ENCODE assay signal across 1 cellular context in the genomic region with DNA sequence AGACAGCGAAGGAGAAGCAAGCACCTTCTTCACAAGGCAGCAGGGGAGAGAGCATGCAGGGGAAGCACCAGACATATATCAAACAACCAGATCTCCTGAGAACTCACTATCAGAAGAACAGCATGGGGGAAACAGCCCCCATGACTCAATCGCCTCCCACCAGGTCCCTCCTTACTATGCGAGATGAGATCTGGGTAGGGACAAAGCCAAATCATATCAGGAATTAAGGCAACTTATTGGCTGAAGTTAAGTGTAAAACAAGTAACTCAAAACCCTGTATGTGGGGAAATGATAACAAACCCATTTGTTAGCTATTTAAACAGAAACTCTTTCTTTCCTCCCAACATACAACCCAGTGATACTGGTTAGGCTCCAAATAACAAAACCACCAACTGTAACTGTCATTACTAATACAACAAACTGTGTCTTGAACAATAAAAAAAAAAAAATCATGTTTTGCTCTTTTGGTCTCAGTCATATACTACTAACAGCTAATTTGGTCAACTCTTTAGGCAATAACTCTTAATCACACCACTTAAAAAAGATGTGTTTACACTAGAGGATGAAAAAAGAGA.
A peak's percentile ranks its signal among the peaks of the same experiment; 100 is the strongest.
TF ChIP-seq lines count a peak whose summit lies in the region.

No MANE protein-coding gene starts in this region.

TF ChIP-seq in K562, 482 proteins besides CTCF, POLR2A, EP300 and RAD21 (continued from another document and continues in another):
- TF ChIP-seq CHAMP1 (IDR thresholded peaks at IDR 0.05) (peak; percentile 77), MAFK (IDR thresholded peaks at IDR 0.05; ENCODE audit: low read length) (no peak), GABPA (tag; conservative IDR thresholded peaks at IDR 0.05; ENCODE audit: low read depth) (no peak), SP2 (IDR thresholded peaks at IDR 0.05; ENCODE audit: extremely low read depth, low read depth, low read length, poor library complexity, severe bottlenecking) (no peak), SOX6 (IDR thresholded peaks at IDR 0.05) (peak; percentile 89), ZBTB40 (IDR thresholded peaks at IDR 0.05) (peak; percentile 73), ZBTB40 (CRISPR knock-in tag; IDR thresholded peaks at IDR 0.05) (peak; percentile 59; the same call in 1 of the 2 replicates), ZKSCAN1 (IDR thresholded peaks at IDR 0.05; ENCODE audit: low read depth, low read length) (no peak), DPF2 (IDR thresholded peaks at IDR 0.05) (peak; percentile 94), GATAD2B (IDR thresholded peaks at IDR 0.05; ENCODE audit: borderline replicate concordance) (peak; percentile 77; the same call in 1 of the 2 replicates), PHF8 (IDR thresholded peaks at IDR 0.05; ENCODE audit: borderline replicate concordance, low read length) (no peak), MTA2 (IDR thresholded peaks at IDR 0.05; ENCODE audit: low read depth) (peak; percentile 72), HNRNPK (IDR thresholded peaks at IDR 0.05; ENCODE audit: low read depth, low read length, poor library complexity, severe bottlenecking) (no peak), KDM5B (IDR thresholded peaks at IDR 0.05; ENCODE audit: insufficient replicate concordance, low read depth, low read length) (no peak), BMI1 (IDR thresholded peaks at IDR 0.05; ENCODE audit: low read length) (no peak), FOXK1 (CRISPR knock-in tag; IDR thresholded peaks at IDR 0.05; ENCODE audit: borderline replicate concordance) (no peak), EGR1 (conservative IDR thresholded peaks at IDR 0.05) (peak; percentile 52), TCF3 (CRISPR knock-in tag; IDR thresholded peaks at IDR 0.05) (peak; percentile 83), NR2C2 (CRISPR knock-in tag; IDR thresholded peaks at IDR 0.05) (no peak), NR2C2 (tag; IDR thresholded peaks at IDR 0.05) (no peak), ESRRB (CRISPR knock-in tag; IDR thresholded peaks at IDR 0.05; ENCODE audit: borderline replicate concordance) (no peak), EWSR1 (IDR thresholded peaks at IDR 0.05; ENCODE audit: borderline replicate concordance, low read depth, partially characterized antibody) (no peak), HDAC3 (IDR thresholded peaks at IDR 0.05; ENCODE audit: borderline replicate concordance, partially characterized antibody) (peak; percentile 51), FOXM1 (IDR thresholded peaks at IDR 0.05; ENCODE audit: low read depth) (peak; percentile 87), FOXM1 (CRISPR knock-in tag; IDR thresholded peaks at IDR 0.05; ENCODE audit: low read depth) (no peak), PHTF2 (CRISPR knock-in tag; IDR thresholded peaks at IDR 0.05) (no peak), ATF7 (IDR thresholded peaks at IDR 0.05) (peak; percentile 47; the same call in 1 of the 2 replicates), NFATC3 (IDR thresholded peaks at IDR 0.05) (no peak), TAL1 (IDR thresholded peaks at IDR 0.05) (peak; percentile 88), TBL1XR1 (IDR thresholded peaks at IDR 0.05; ENCODE audit: low read length in 2 of 2) (peak in 1 of 2 experiments; percentile 81; a peak in 2 of 4 replicates), LEF1 (IDR thresholded peaks at IDR 0.05) (peak; percentile 67; the same call in 1 of the 2 replicates), GATA2 (CRISPR knock-in tag; IDR thresholded peaks at IDR 0.05) (peak; percentile 82), SMAD1 (IDR thresholded peaks at IDR 0.05; ENCODE audit: low read depth, low read length, partially characterized antibody) (no peak), MBD2 (IDR thresholded peaks at IDR 0.05; ENCODE audit: borderline replicate concordance, low read depth) (peak; percentile 36; the same call in 1 of the 2 replicates), HDAC2 (IDR thresholded peaks at IDR 0.05) (0 out of 2 replicates have a peak, but pooled peaks have one; percentile 55), MED1 (CRISPR knock-in tag; IDR thresholded peaks at IDR 0.05; ENCODE audit: borderline replicate concordance) (no peak), ZNF408 (CRISPR knock-in tag; IDR thresholded peaks at IDR 0.05; ENCODE audit: low read depth) (no peak), MEIS2 (IDR thresholded peaks at IDR 0.05; ENCODE audit: partially characterized antibody) (peak; percentile 32), ZNF384 (IDR thresholded peaks at IDR 0.05; ENCODE audit: low read depth, low read length) (0 out of 2 replicates have a peak, but pooled peaks have one; percentile 55), THRAP3 (IDR thresholded peaks at IDR 0.05; ENCODE audit: borderline replicate concordance) (no peak), ZNF79 (CRISPR knock-in tag; IDR thresholded peaks at IDR 0.05; ENCODE audit: low read depth) (no peak), SMAD4 (CRISPR knock-in tag; conservative IDR thresholded peaks at IDR 0.05) (peak; percentile 80), EHMT2 (IDR thresholded peaks at IDR 0.05) (0 out of 2 replicates have a peak, but pooled peaks have one; percentile 35), CXXC5 (CRISPR knock-in tag; IDR thresholded peaks at IDR 0.05) (peak; percentile 21; the same call in 1 of the 2 replicates), IRF9 (tag; IDR thresholded peaks at IDR 0.05) (no peak), ZNF76 (CRISPR knock-in tag; IDR thresholded peaks at IDR 0.05; ENCODE audit: borderline replicate concordance) (no peak)
- TF ChIP-seq, protein P1, sequence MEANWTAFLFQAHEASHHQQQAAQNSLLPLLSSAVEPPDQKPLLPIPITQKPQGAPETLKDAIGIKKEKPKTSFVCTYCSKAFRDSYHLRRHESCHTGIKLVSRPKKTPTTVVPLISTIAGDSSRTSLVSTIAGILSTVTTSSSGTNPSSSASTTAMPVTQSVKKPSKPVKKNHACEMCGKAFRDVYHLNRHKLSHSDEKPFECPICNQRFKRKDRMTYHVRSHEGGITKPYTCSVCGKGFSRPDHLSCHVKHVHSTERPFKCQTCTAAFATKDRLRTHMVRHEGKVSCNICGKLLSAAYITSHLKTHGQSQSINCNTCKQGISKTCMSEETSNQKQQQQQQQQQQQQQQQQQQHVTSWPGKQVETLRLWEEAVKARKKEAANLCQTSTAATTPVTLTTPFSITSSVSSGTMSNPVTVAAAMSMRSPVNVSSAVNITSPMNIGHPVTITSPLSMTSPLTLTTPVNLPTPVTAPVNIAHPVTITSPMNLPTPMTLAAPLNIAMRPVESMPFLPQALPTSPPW (CRISPR knock-in tag; IDR thresholded peaks at IDR 0.05): peak; percentile 65
- TF ChIP-seq, protein P2, sequence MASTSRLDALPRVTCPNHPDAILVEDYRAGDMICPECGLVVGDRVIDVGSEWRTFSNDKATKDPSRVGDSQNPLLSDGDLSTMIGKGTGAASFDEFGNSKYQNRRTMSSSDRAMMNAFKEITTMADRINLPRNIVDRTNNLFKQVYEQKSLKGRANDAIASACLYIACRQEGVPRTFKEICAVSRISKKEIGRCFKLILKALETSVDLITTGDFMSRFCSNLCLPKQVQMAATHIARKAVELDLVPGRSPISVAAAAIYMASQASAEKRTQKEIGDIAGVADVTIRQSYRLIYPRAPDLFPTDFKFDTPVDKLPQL (IDR thresholded peaks at IDR 0.05; ENCODE audit: extremely low read depth, insufficient read length): no peak
- TF ChIP-seq, protein P3, sequence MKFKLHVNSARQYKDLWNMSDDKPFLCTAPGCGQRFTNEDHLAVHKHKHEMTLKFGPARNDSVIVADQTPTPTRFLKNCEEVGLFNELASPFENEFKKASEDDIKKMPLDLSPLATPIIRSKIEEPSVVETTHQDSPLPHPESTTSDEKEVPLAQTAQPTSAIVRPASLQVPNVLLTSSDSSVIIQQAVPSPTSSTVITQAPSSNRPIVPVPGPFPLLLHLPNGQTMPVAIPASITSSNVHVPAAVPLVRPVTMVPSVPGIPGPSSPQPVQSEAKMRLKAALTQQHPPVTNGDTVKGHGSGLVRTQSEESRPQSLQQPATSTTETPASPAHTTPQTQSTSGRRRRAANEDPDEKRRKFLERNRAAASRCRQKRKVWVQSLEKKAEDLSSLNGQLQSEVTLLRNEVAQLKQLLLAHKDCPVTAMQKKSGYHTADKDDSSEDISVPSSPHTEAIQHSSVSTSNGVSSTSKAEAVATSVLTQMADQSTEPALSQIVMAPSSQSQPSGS (CRISPR knock-in tag; IDR thresholded peaks at IDR 0.05): no peak
- TF ChIP-seq, protein P4, sequence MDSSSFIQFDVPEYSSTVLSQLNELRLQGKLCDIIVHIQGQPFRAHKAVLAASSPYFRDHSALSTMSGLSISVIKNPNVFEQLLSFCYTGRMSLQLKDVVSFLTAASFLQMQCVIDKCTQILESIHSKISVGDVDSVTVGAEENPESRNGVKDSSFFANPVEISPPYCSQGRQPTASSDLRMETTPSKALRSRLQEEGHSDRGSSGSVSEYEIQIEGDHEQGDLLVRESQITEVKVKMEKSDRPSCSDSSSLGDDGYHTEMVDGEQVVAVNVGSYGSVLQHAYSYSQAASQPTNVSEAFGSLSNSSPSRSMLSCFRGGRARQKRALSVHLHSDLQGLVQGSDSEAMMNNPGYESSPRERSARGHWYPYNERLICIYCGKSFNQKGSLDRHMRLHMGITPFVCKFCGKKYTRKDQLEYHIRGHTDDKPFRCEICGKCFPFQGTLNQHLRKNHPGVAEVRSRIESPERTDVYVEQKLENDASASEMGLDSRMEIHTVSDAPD (CRISPR knock-in tag; IDR thresholded peaks at IDR 0.05): no peak
